8 cellular contexts compared by ENCODE assay signal in genomic region chr7:29565186-29565540, GRCh38. TPM values are rescaled to one million over a fixed set of nuclear protein-coding genes. Genes with fewer than 3 reads are reported as not detected.
DNase-seq lines count a peak whose midpoint lies in the region; ATAC-seq, FAIRE-seq and TF ChIP-seq lines count a peak whose summit lies in the region.

No MANE protein-coding gene starts in this region.

- H4K20me1 ChIP-seq in IMR-90 (ENCODE audit: insufficient read depth, low read length) = no peaks in the 10 kb centered on the region

- H3K4me2 ChIP-seq in A549 (peak overlapping the region; percentile 99), IMR-90 (ENCODE audit: low read depth, low read length) (peak overlapping the region; percentile 51; the same call in 1 of the 2 replicates)

- H3K18ac ChIP-seq in IMR-90 (ENCODE audit: low read depth, low read length) = no peak overlapping the region

- TF ChIP-seq EP300 in A549 (IDR thresholded peaks at IDR 0.05) = no peak

- no peak overlapping the region for H2BK5ac ChIP-seq in IMR-90 (ENCODE audit: low read depth, low read length, poor library complexity, severe bottlenecking)

- no peak overlapping the region for H2BK20ac ChIP-seq in IMR-90 (ENCODE audit: low read depth, low read length)

- peaks cover 7% of the 10 kb centered on the region; the same call in 2 of the 3 replicates for H3K4me1 ChIP-seq in A549
- no peaks in the 10 kb centered on the region; the same call in 1 of the 2 replicates for H3K4me1 ChIP-seq in IMR-90 (ENCODE audit: control insufficient read depth, insufficient read depth, low read length)

- no peak overlapping the region for H3K27ac Mint-ChIP-seq in effector memory CD8-positive, alpha-beta T cell
- H3K27ac Mint-ChIP-seq in naive B cell = no peak overlapping the region

- H3K79me1 ChIP-seq in IMR-90 (ENCODE audit: low read depth in 1 of 2, low read length in 2 of 2) = no peaks in the 10 kb centered on the region

- H3K27me3 ChIP-seq in IMR-90 (ENCODE audit: control insufficient read depth, insufficient read depth, low read length) = peaks cover 49% of the 10 kb centered on the region

- in situ Hi-C loops in IMR-90 (cut with MboI; ENCODE audit: low sequenced_read_pairs) = no loop called here

- no peak overlapping the region for H3K9ac ChIP-seq in IMR-90 (ENCODE audit: low read depth, low read length)

- peaks cover 80 to 100% of the 10 kb centered on the region in 2 donors for H3K27me3 Mint-ChIP-seq in effector memory CD8-positive, alpha-beta T cell
- H3K27me3 Mint-ChIP-seq in naive B cell = peaks cover 57 to 84% (median 78%) of the 10 kb centered on the region in 3 donors

- BruUV-seq in IMR-90 (replicated peaks; lab: Mats Ljungman, UMichigan) = no TSS peak

- ATAC-seq in A549 (no peak), IMR-90 (ENCODE audit: low read depth) (no peak), naive B cell (ENCODE audit: low read depth in 2 of 2) (no peak), HG03571 (IDR thresholded peaks at IDR 0.05; ENCODE audit: unreplicated experiment) (no peak), GM21619 (IDR thresholded peaks at IDR 0.05; ENCODE audit: unreplicated experiment) (no peak), GM18517 (IDR thresholded peaks at IDR 0.05; ENCODE audit: unreplicated experiment) (no peak)
- ATAC-seq in effector memory CD8-positive, alpha-beta T cell (replicated peaks) = no peak

- no peaks in the 10 kb centered on the region for H3K9me1 ChIP-seq in IMR-90 (ENCODE audit: insufficient read depth, low read length)

- no peak overlapping the region for H2BK120ac ChIP-seq in IMR-90 (ENCODE audit: low read depth, low read length)

- H3K4me3 ChIP-seq in A549 (peak overlapping the region; percentile 62), IMR-90 (ENCODE audit: insufficient read depth, low read depth, low read length) (no peak overlapping the region; the same call in 1 of the 2 replicates)

- H4K91ac ChIP-seq in IMR-90 (ENCODE audit: insufficient read depth, low read depth, low read length) = no peak overlapping the region

- H4K5ac ChIP-seq in IMR-90 (ENCODE audit: low read depth, low read length) = no peak overlapping the region

- no peak overlapping the region for H2AK5ac ChIP-seq in IMR-90 (ENCODE audit: low read depth, low read length)

- H3K14ac ChIP-seq in IMR-90 (replicated peaks; ENCODE audit: low read depth, low read length) = no peak overlapping the region

- no peak overlapping the region for H3K23ac ChIP-seq in IMR-90 (ENCODE audit: low read depth, low read length)

- TF ChIP-seq CTCF in A549 (IDR thresholded peaks at IDR 0.05) (no peak), IMR-90 (conservative IDR thresholded peaks at IDR 0.05; ENCODE audit: low read depth, low read length) (no peak)

- H2AK9ac ChIP-seq in IMR-90 (replicated peaks; ENCODE audit: low read depth, low read length, poor library complexity) = no peak overlapping the region

- peak overlapping the region; percentile 19 for H2AFZ ChIP-seq in IMR-90 (replicated peaks; ENCODE audit: low read length, poor library complexity)

- DNase-seq in A549 (ENCODE audit: low read depth in 1 of 2, low spot score in 1 of 2) (no peak), IMR-90 (peak; percentile 1), naive B cell (no peak), AG08395 (ENCODE audit: low spot score) (no peak)
- DNase-seq in effector memory CD8-positive, alpha-beta T cell = no peak

- H3K27ac ChIP-seq in A549 (peak overlapping the region; percentile 57 to 64; a peak in 5 of 6 replicates), IMR-90 (ENCODE audit: insufficient read depth, low read length) (no peak overlapping the region)

- WGBS in A549 (ENCODE audit: missing lambda C conversion rate) = 59% methylated on average over 9 of the region's 9 CpGs
- 0% methylated on average over 3 of the region's 9 CpGs; no CpG with 5 or more reads in 1 of the 2 experiments for WGBS in IMR-90 (ENCODE audit: extremely low coverage in 2 of 2, insufficient read length in 1 of 2), 2 experiments

- no peak overlapping the region for H3K56ac ChIP-seq in IMR-90 (ENCODE audit: extremely low read depth, insufficient read depth, low read length)

- H3K9me3 ChIP-seq in A549 = no peaks in the 10 kb centered on the region
- H3K9me3 ChIP-seq in IMR-90 (ENCODE audit: control insufficient read depth, insufficient read depth, low read length) = no peaks in the 10 kb centered on the region

- TF ChIP-seq RAD21 in A549 (conservative IDR thresholded peaks at IDR 0.05 in 1 of 2, IDR thresholded peaks at IDR 0.05 in 1 of 2) (no peak), IMR-90 (IDR thresholded peaks at IDR 0.05; ENCODE audit: low read length) (no peak)

- H4K8ac ChIP-seq in IMR-90 (ENCODE audit: low read depth in 2 of 2, low read length in 2 of 2) = no peak overlapping the region

- intact Hi-C loops in IMR-90 (cut with micrococcal nuclease) = no loop called here

- POLR2A ChIA-PET in A549 (lab: Yijun Ruan, JAX) (no interaction called here), IMR-90 (lab: Charles Lee; ENCODE audit: unreplicated experiment) (no interaction called here)

- H3K36me3 Mint-ChIP-seq in effector memory CD8-positive, alpha-beta T cell (ENCODE audit: insufficient read depth) = no peaks in the 10 kb centered on the region
- H3K36me3 Mint-ChIP-seq in naive B cell = peaks cover 0 to 9% of the 10 kb centered on the region in 2 donors

- H3K4me3 Mint-ChIP-seq in effector memory CD8-positive, alpha-beta T cell = peak overlapping the region; percentile 70 to 74
- peak overlapping the region; percentile 70 to 89 (median 82) for H3K4me3 Mint-ChIP-seq in naive B cell

- TF ChIP-seq POLR2A in A549 (IDR thresholded peaks at IDR 0.05; ENCODE audit: low read length) (no peak), IMR-90 (IDR thresholded peaks at IDR 0.05; ENCODE audit: low read depth, low read length) (no peak)

- H3K4ac ChIP-seq in IMR-90 (ENCODE audit: low read depth, low read length) = no peak overlapping the region

- CTCF ChIA-PET in A549 (lab: Yijun Ruan, JAX) (no interaction called here), IMR-90 (lab: Yijun Ruan, JAX) (no interaction called here)

- no peak overlapping the region for H2BK15ac ChIP-seq in IMR-90 (ENCODE audit: low read depth, low read length)

- H3K4me1 Mint-ChIP-seq in effector memory CD8-positive, alpha-beta T cell (ENCODE audit: low read depth in 2 of 2) = peaks cover 11 to 17% of the 10 kb centered on the region in 2 donors
- H3K4me1 Mint-ChIP-seq in naive B cell = peaks cover 12 to 33% (median 17%) of the 10 kb centered on the region in 3 donors

- FAIRE-seq in A549 (lab: Jason Lieb, UNC) = no peak

- dilution Hi-C loops in IMR-90 (cut with HindIII; ENCODE audit: low sequenced_read_pairs, unreplicated experiment) = no loop called here

- peaks cover 0 to 2% of the 10 kb centered on the region in 2 donors for H3K9me3 Mint-ChIP-seq in effector memory CD8-positive, alpha-beta T cell
- peaks cover 0 to 5% (median 3%) of the 10 kb centered on the region in 7 donors for H3K9me3 Mint-ChIP-seq in naive B cell

- H3K36me3 ChIP-seq in IMR-90 (ENCODE audit: control insufficient read depth, insufficient read depth, low read length) = no peaks in the 10 kb centered on the region

TF ChIP-seq in A549, 52 proteins besides CTCF, POLR2A, EP300 and RAD21:
- TF ChIP-seq FOSL2 (IDR thresholded peaks at IDR 0.05) (no peak), FOSL2 (CRISPR knock-in tag; IDR thresholded peaks at IDR 0.05) (no peak)

TF ChIP-seq in IMR-90, 13 proteins besides CTCF, POLR2A, EP300 and RAD21:
- TF ChIP-seq MXI1 (IDR thresholded peaks at IDR 0.05; ENCODE audit: borderline replicate concordance, low read depth, low read length) (no peak), CHD1 (IDR thresholded peaks at IDR 0.05; ENCODE audit: low read depth, low read length) (no peak), BHLHE40 (IDR thresholded peaks at IDR 0.05; ENCODE audit: low read depth, low read length) (no peak), USF2 (IDR thresholded peaks at IDR 0.05; ENCODE audit: low read depth, low read length) (no peak), RFX5 (IDR thresholded peaks at IDR 0.05; ENCODE audit: low read depth, low read length) (no peak), FOS (IDR thresholded peaks at IDR 0.05; ENCODE audit: low read depth, low read length) (no peak), CEBPB (IDR thresholded peaks at IDR 0.05; ENCODE audit: low read depth, low read length) (no peak), RCOR1 (IDR thresholded peaks at IDR 0.05; ENCODE audit: insufficient replicate concordance, low read length) (no peak), SMC3 (IDR thresholded peaks at IDR 0.05; ENCODE audit: low read depth, low read length) (no peak), NFE2L2 (IDR thresholded peaks at IDR 0.05; ENCODE audit: low read depth, low read length) (no peak), MAFK (IDR thresholded peaks at IDR 0.05; ENCODE audit: low read depth, low read length) (no peak)
- TF ChIP-seq, protein P1, sequence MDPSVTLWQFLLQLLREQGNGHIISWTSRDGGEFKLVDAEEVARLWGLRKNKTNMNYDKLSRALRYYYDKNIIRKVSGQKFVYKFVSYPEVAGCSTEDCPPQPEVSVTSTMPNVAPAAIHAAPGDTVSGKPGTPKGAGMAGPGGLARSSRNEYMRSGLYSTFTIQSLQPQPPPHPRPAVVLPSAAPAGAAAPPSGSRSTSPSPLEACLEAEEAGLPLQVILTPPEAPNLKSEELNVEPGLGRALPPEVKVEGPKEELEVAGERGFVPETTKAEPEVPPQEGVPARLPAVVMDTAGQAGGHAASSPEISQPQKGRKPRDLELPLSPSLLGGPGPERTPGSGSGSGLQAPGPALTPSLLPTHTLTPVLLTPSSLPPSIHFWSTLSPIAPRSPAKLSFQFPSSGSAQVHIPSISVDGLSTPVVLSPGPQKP (IDR thresholded peaks at IDR 0.05; ENCODE audit: borderline replicate concordance, low read depth, low read length) = no peak
TF ChIP-seq in IMR-90: peak in this region for 0.

RNA-seq across cellular contexts. Expression of gene PRR15, which starts 1.5 kb away (rescaled TPM):
- 1.6 and 1.8 TPM in 2 replicates for polyA plus RNA-seq in A549 (2011; rRNA removed)
- 0.30 and 0.40 TPM in 2 replicates for polyA plus RNA-seq in A549 (2012; cell fraction: cytosol; rRNA removed)
- 0.13 and 0.55 TPM in 2 replicates for polyA plus RNA-seq in A549 (2012; cell fraction: nucleus; rRNA removed)
- 0.88 to 2.5 TPM (median 1.9 TPM) in 3 replicates for polyA plus RNA-seq in A549 (2017; fragmentation: RNase III; extraction: RNeasy Plus Mini Kit Qiagen cat#74134 plus additional on column Dnase treatment)
- polyA minus RNA-seq in A549 (2011; rRNA and poly(A)+ RNA removed) = 0.29 and 0.50 TPM in 2 replicates
- total RNA-seq in IMR-90 (2012; rRNA removed) = not detected in 2 replicates
- polyA plus RNA-seq in IMR-90 (2012; rRNA removed) = not detected in 2 replicates
- polyA plus RNA-seq in IMR-90 (2012; cell fraction: cytosol; rRNA removed) = not detected in 2 replicates
- polyA plus RNA-seq in IMR-90 (2012; cell fraction: nucleus; rRNA removed; ENCODE audit: low replicate concordance) = not detected in 2 replicates
- not detected for polyA plus RNA-seq in naive B cell (ENCODE audit: low read depth in 6 of 6)
